ENCODE assay signal across 10 cellular contexts in genomic region chr9:113380869-113381378, GRCh38. TPM values are rescaled to one million over a fixed set of nuclear protein-coding genes. Genes with fewer than 3 reads are reported as not detected.
A peak's percentile ranks its signal among the peaks of the same experiment; 100 is the strongest.
DNase-seq lines count a peak whose midpoint lies in the region; ATAC-seq, FAIRE-seq and TF ChIP-seq lines count a peak whose summit lies in the region.
"Had no signal": no experiment of that assay in that cellular context is flagged by ENCODE, and none has a peak within 500 bp of the region (broad histone marks: within the 10 kb centered on the region; RNA-seq: fewer than 3 reads in every experiment).

No MANE protein-coding gene starts in this region.

- peak; percentile 48 for ATAC-seq in GM21381 (IDR thresholded peaks at IDR 0.05; ENCODE audit: unreplicated experiment)
- ATAC-seq in HG03520 (IDR thresholded peaks at IDR 0.05; ENCODE audit: unreplicated experiment) = peak; percentile 37
- no peak for ATAC-seq in natural killer cell treated with Interleukin-12 subunit alpha and Interleukin-12 subunit beta and Interleukin-15 and Interleukin-18, amount 100 ng/mL, for 72 hours
- ATAC-seq in GM19324 (IDR thresholded peaks at IDR 0.05; ENCODE audit: low FRiP score, unreplicated experiment) = no peak
- no peak for ATAC-seq in omental fat pad (ENCODE audit: low FRiP score)
- ATAC-seq: Panc1 had no signal

- no peaks in the 10 kb centered on the region for H3K27me3 Mint-ChIP-seq in natural killer cell treated with Interleukin-12 subunit alpha and Interleukin-12 subunit beta and Interleukin-15 and Interleukin-18, amount 100 ng/mL, for 72 hours

- H3K4me2 ChIP-seq in keratinocyte (ENCODE audit: control insufficient read depth, extremely low read depth, insufficient read depth, low read depth, low read length) = no peak overlapping the region

- peaks cover 0 to 2% of the 10 kb centered on the region in 2 donors for H3K4me1 Mint-ChIP-seq in natural killer cell treated with Interleukin-12 subunit alpha and Interleukin-12 subunit beta and Interleukin-15 and Interleukin-18, amount 100 ng/mL, for 72 hours (ENCODE audit: low read depth in 2 of 2)

- no peaks in the 10 kb centered on the region for H3K9me3 Mint-ChIP-seq in natural killer cell treated with Interleukin-12 subunit alpha and Interleukin-12 subunit beta and Interleukin-15 and Interleukin-18, amount 100 ng/mL, for 72 hours

- H3K4me1 ChIP-seq in keratinocyte (ENCODE audit: control insufficient read depth, extremely low read depth, insufficient read depth, low read length) = peaks cover 14% of the 10 kb centered on the region
- H3K4me1 ChIP-seq in SJCRH30 = no peaks in the 10 kb centered on the region; the same call in 1 of the 2 replicates

- TF ChIP-seq CTCF in keratinocyte (optimal IDR thresholded peaks at IDR 0.05 in 1 of 3, IDR thresholded peaks at IDR 0.05 in 1 of 3, conservative IDR thresholded peaks at IDR 0.05 in 1 of 3; ENCODE audit: extremely low read depth in 1 of 3, insufficient read depth in 2 of 3, low read length in 3 of 3) (no peak), omental fat pad (IDR thresholded peaks at IDR 0.05) (no peak)

- dilution Hi-C loops in keratinocyte (cut with MboI; ENCODE audit: extremely low pct_ligation_motif_present, low sequenced_read_pairs) = no loop called here

- H3K27me3 ChIP-seq in keratinocyte (ENCODE audit: control insufficient read depth, extremely low read depth, insufficient read depth, low read length) (no peaks in the 10 kb centered on the region), SJCRH30 (no peaks in the 10 kb centered on the region; the same call in 1 of the 2 replicates)

- no peak overlapping the region for H3K9ac ChIP-seq in keratinocyte (ENCODE audit: control insufficient read depth, extremely low read depth, insufficient read depth, low read length)

- H3K9me1 ChIP-seq in keratinocyte (ENCODE audit: control insufficient read depth, extremely low read depth, insufficient read depth, low read length) = no peaks in the 10 kb centered on the region

- H3K36me3 Mint-ChIP-seq in natural killer cell treated with Interleukin-12 subunit alpha and Interleukin-12 subunit beta and Interleukin-15 and Interleukin-18, amount 100 ng/mL, for 72 hours = no peaks in the 10 kb centered on the region

- FAIRE-seq in GM12892 (lab: Jason Lieb, UNC) = peak; percentile 56
- FAIRE-seq in keratinocyte (lab: Jason Lieb, UNC) = no peak
- FAIRE-seq: islet of Langerhans had no signal

- no peak for TF ChIP-seq POLR2A in GM12892 (IDR thresholded peaks at IDR 0.05; ENCODE audit: low read depth, low read length)

- peak overlapping the region; percentile 79 for H2AFZ ChIP-seq in keratinocyte (ENCODE audit: control insufficient read depth, low read length)

- no peak overlapping the region for H3K27ac ChIP-seq in keratinocyte (ENCODE audit: control insufficient read depth, insufficient read depth, low read length)
- H3K27ac ChIP-seq in SJCRH30 = no peak overlapping the region

- H3K4me3 Mint-ChIP-seq in natural killer cell treated with Interleukin-12 subunit alpha and Interleukin-12 subunit beta and Interleukin-15 and Interleukin-18, amount 100 ng/mL, for 72 hours = no peak overlapping the region

- H3K4me3 ChIP-seq in keratinocyte (ENCODE audit: control insufficient read depth in 2 of 3, extremely low read depth in 1 of 3, insufficient read depth in 2 of 3, low read depth in 1 of 3, low read length in 3 of 3) = no peak overlapping the region
- H3K4me3 ChIP-seq in SJCRH30 = no peak overlapping the region

- H3K36me3 ChIP-seq in keratinocyte (ENCODE audit: control insufficient read depth in 2 of 2, extremely low read depth in 1 of 2, insufficient read depth in 2 of 2, low read length in 2 of 2) = no peaks in the 10 kb centered on the region
- no peaks in the 10 kb centered on the region for H3K36me3 ChIP-seq in SJCRH30

- H3K9me3 ChIP-seq in keratinocyte (ENCODE audit: control insufficient read depth, low read depth, low read length) (no peaks in the 10 kb centered on the region), SJCRH30 (replicated peaks) (no peaks in the 10 kb centered on the region)

- no peaks in the 10 kb centered on the region for H3K79me2 ChIP-seq in keratinocyte (ENCODE audit: control insufficient read depth, insufficient read depth, low read length)

- H4K20me1 ChIP-seq in keratinocyte (ENCODE audit: control insufficient read depth, extremely low read depth, insufficient read depth, low read length) = no peaks in the 10 kb centered on the region

- no peak overlapping the region for H3K27ac Mint-ChIP-seq in natural killer cell treated with Interleukin-12 subunit alpha and Interleukin-12 subunit beta and Interleukin-15 and Interleukin-18, amount 100 ng/mL, for 72 hours

- no peak for DNase-seq in GM12892 (ENCODE audit: insufficient read length)
- DNase-seq in keratinocyte (ENCODE audit: low read depth, low spot score) = no peak
- no peak for DNase-seq in natural killer cell treated with Interleukin-12 subunit alpha and Interleukin-12 subunit beta and Interleukin-15 and Interleukin-18, amount 100 ng/mL, for 72 hours (ENCODE audit: low spot score)
- DNase-seq in omental fat pad (ENCODE audit: low spot score) = no peak
- no peak for DNase-seq in SJCRH30

RNA-seq across cellular contexts. Expression of gene HDHD3, which starts 4.1 kb away (rescaled TPM):
- 11.8 TPM for polyA plus RNA-seq in GM12892 (2012; ENCODE audit: missing spikeins)
- 14.7 to 27.9 TPM (median 16.5 TPM) in 3 replicates for polyA plus RNA-seq in keratinocyte
- 6.4 TPM for polyA plus RNA-seq in keratinocyte (2011; ENCODE audit: low read depth)
- 10.2 and 15.2 TPM in 2 replicates for polyA plus RNA-seq in keratinocyte (2011; cell fraction: cytosol; rRNA removed)
- 29.1 and 33.1 TPM in 2 replicates for polyA plus RNA-seq in keratinocyte (2011; cell fraction: nucleus; rRNA removed)
- polyA plus RNA-seq in keratinocyte (2012; ENCODE audit: low replicate concordance) = 11.4 and 17.5 TPM in 2 replicates
- polyA minus RNA-seq in keratinocyte = 9.8 to 17.6 TPM (median 16.6 TPM) in 3 replicates
- polyA minus RNA-seq in keratinocyte (2011; cell fraction: cytosol; rRNA and poly(A)+ RNA removed) = 14.8 TPM
- polyA minus RNA-seq in keratinocyte (2011; cell fraction: nucleus; rRNA and poly(A)+ RNA removed) = 10.6 and 16.1 TPM in 2 replicates
- total RNA-seq in natural killer cell treated with Interleukin-12 subunit alpha and Interleukin-12 subunit beta and Interleukin-15 and Interleukin-18, amount 100 ng/mL, for 72 hours = 10 to 100 TPM; 11.0 to 15.7 TPM
- total RNA-seq in omental fat pad = 10 to 100 TPM; 12.6 to 30.6 (median 16.7) TPM
- total RNA-seq in SJCRH30 (2014; rRNA removed; shearing (Covaris generic)) = 3.8 and 4.6 TPM in 2 replicates

RNA-seq across cellular contexts. Expression of gene ALAD, which starts 20.2 kb away (rescaled TPM):
- 15.1 TPM for polyA plus RNA-seq in GM12892 (2012; ENCODE audit: missing spikeins)
- polyA plus RNA-seq in keratinocyte = 6.7 to 9.3 TPM (median 9.0 TPM) in 3 replicates
- 1.9 TPM for polyA plus RNA-seq in keratinocyte (2011; ENCODE audit: low read depth)
- 4.6 and 6.5 TPM in 2 replicates for polyA plus RNA-seq in keratinocyte (2011; cell fraction: cytosol; rRNA removed)
- 10.9 and 11.2 TPM in 2 replicates for polyA plus RNA-seq in keratinocyte (2011; cell fraction: nucleus; rRNA removed)
- polyA plus RNA-seq in keratinocyte (2012; ENCODE audit: low replicate concordance) = 5.8 and 14.0 TPM in 2 replicates
- 5.0 to 17.5 TPM (median 7.0 TPM) in 3 replicates for polyA minus RNA-seq in keratinocyte
- 6.7 TPM for polyA minus RNA-seq in keratinocyte (2011; cell fraction: cytosol; rRNA and poly(A)+ RNA removed)
- 3.8 and 6.4 TPM in 2 replicates for polyA minus RNA-seq in keratinocyte (2011; cell fraction: nucleus; rRNA and poly(A)+ RNA removed)
- 10 to 100 TPM; 18.7 to 19.5 TPM for total RNA-seq in natural killer cell treated with Interleukin-12 subunit alpha and Interleukin-12 subunit beta and Interleukin-15 and Interleukin-18, amount 100 ng/mL, for 72 hours
- 10 to 100 TPM; 24.7 to 28.9 (median 25.7) TPM for total RNA-seq in omental fat pad
- total RNA-seq in SJCRH30 (2014; rRNA removed; shearing (Covaris generic)) = 9.0 and 13.3 TPM in 2 replicates

RNA-seq across cellular contexts. Expression of gene POLE3, which starts 29.6 kb away (rescaled TPM):
- 36.8 TPM for polyA plus RNA-seq in GM12892 (2012; ENCODE audit: missing spikeins)
- polyA plus RNA-seq in keratinocyte = 52.0 to 77.2 TPM (median 69.0 TPM) in 3 replicates
- polyA plus RNA-seq in keratinocyte (2011; ENCODE audit: low read depth) = 40.8 TPM
- 48.1 and 84.8 TPM in 2 replicates for polyA plus RNA-seq in keratinocyte (2011; cell fraction: cytosol; rRNA removed)
- 24.1 and 32.3 TPM in 2 replicates for polyA plus RNA-seq in keratinocyte (2011; cell fraction: nucleus; rRNA removed)
- polyA plus RNA-seq in keratinocyte (2012; ENCODE audit: low replicate concordance) = 28.4 and 49.3 TPM in 2 replicates
- polyA minus RNA-seq in keratinocyte = 18.0 to 43.8 TPM (median 31.2 TPM) in 3 replicates
- polyA minus RNA-seq in keratinocyte (2011; cell fraction: cytosol; rRNA and poly(A)+ RNA removed) = 23.8 TPM
- polyA minus RNA-seq in keratinocyte (2011; cell fraction: nucleus; rRNA and poly(A)+ RNA removed) = 5.3 and 10.2 TPM in 2 replicates
- 10 to 100 TPM; 62.7 to 76.1 TPM for total RNA-seq in natural killer cell treated with Interleukin-12 subunit alpha and Interleukin-12 subunit beta and Interleukin-15 and Interleukin-18, amount 100 ng/mL, for 72 hours
- total RNA-seq in omental fat pad = 10 to 100 TPM; 29.1 to 59.4 (median 32.2) TPM
- 152 and 157 TPM in 2 replicates for total RNA-seq in SJCRH30 (2014; rRNA removed; shearing (Covaris generic))

RNA-seq across cellular contexts. Expression of gene C9orf43, which starts 29.6 kb away (rescaled TPM):
- 1.1 TPM for polyA plus RNA-seq in GM12892 (2012; ENCODE audit: missing spikeins)
- polyA plus RNA-seq in keratinocyte = 0.75 to 0.91 TPM (median 0.89 TPM) in 3 replicates
- 0.92 TPM for polyA plus RNA-seq in keratinocyte (2011; ENCODE audit: low read depth)
- 0.91 and 1.1 TPM in 2 replicates for polyA plus RNA-seq in keratinocyte (2011; cell fraction: cytosol; rRNA removed)
- polyA plus RNA-seq in keratinocyte (2011; cell fraction: nucleus; rRNA removed) = 0.51 and 1.0 TPM in 2 replicates
- polyA plus RNA-seq in keratinocyte (2012; ENCODE audit: low replicate concordance) = 0.30 and 0.34 TPM in 2 replicates
- 0.49 to 2.2 TPM in 2 of 3 replicates, not detected in the other for polyA minus RNA-seq in keratinocyte
- polyA minus RNA-seq in keratinocyte (2011; cell fraction: cytosol; rRNA and poly(A)+ RNA removed) = not detected
- 0.53 and 0.54 TPM in 2 replicates for polyA minus RNA-seq in keratinocyte (2011; cell fraction: nucleus; rRNA and poly(A)+ RNA removed)
- 1 to 10 TPM; 1.1 to 1.3 TPM for total RNA-seq in natural killer cell treated with Interleukin-12 subunit alpha and Interleukin-12 subunit beta and Interleukin-15 and Interleukin-18, amount 100 ng/mL, for 72 hours
- under 1 TPM; 0.37 to 0.96 (median 0.53) TPM for total RNA-seq in omental fat pad
- 0.69 and 0.96 TPM in 2 replicates for total RNA-seq in SJCRH30 (2014; rRNA removed; shearing (Covaris generic))

RNA-seq across cellular contexts. Expression of gene BSPRY, which starts 31.6 kb away (rescaled TPM):
- polyA plus RNA-seq in GM12892 (2012; ENCODE audit: missing spikeins) = 1.4 TPM
- 0.41 to 0.54 TPM (median 0.54 TPM) in 3 replicates for polyA plus RNA-seq in keratinocyte
- 7.5 TPM for polyA plus RNA-seq in keratinocyte (2011; ENCODE audit: low read depth)
- polyA plus RNA-seq in keratinocyte (2011; cell fraction: cytosol; rRNA removed) = 0.51 and 0.70 TPM in 2 replicates
- 0.43 and 0.59 TPM in 2 replicates for polyA plus RNA-seq in keratinocyte (2011; cell fraction: nucleus; rRNA removed)
- polyA plus RNA-seq in keratinocyte (2012; ENCODE audit: low replicate concordance) = 0.33 and 6.8 TPM in 2 replicates
- polyA minus RNA-seq in keratinocyte = 0.22 to 0.56 TPM in 2 of 3 replicates, not detected in the other
- 0.96 TPM for polyA minus RNA-seq in keratinocyte (2011; cell fraction: cytosol; rRNA and poly(A)+ RNA removed)
- 0.31 and 0.42 TPM in 2 replicates for polyA minus RNA-seq in keratinocyte (2011; cell fraction: nucleus; rRNA and poly(A)+ RNA removed)
- total RNA-seq in natural killer cell treated with Interleukin-12 subunit alpha and Interleukin-12 subunit beta and Interleukin-15 and Interleukin-18, amount 100 ng/mL, for 72 hours = 1 to 10 TPM; 2.5 to 5.0 TPM
- under 1 TPM in 2 of 4 donors, not detected in 2; 0.19 to 0.63 TPM for total RNA-seq in omental fat pad
- total RNA-seq in SJCRH30 (2014; rRNA removed; shearing (Covaris generic)) = 0.10 and 0.15 TPM in 2 replicates

Comparison
In these comparisons a context has a peak if more than half of its experiments do, and no peak if none do; other contexts are left out.
1. ATAC-seq: peak in GM21381 (single experiment) and HG03520 (single experiment); none in natural killer cell treated with Interleukin-12 subunit alpha and Interleukin-12 subunit beta and Interleukin-15 and Interleukin-18, amount 100 ng/mL, for 72 hours (0 of 2), GM19324 (single experiment) and omental fat pad (single experiment).